20 cellular contexts compared by ENCODE assay signal in the genomic region with DNA sequence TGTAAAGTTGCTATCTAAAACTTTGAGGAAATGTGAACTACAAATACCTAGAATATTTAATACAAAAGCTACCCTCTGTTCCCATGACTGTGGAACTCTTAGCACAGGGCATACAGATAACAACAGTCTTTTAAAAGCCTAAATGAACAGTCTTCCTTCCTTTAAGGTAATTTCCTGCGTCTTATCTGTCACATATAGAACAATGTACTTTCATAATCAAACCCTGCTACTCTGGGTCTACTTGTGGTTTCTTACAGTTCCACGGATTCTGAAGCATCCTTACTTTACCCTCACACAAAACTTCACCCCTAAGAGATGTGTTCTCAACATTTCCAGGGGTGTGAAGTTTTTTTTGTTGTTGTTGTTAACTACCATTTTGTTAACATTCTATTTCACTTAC. TPM values are rescaled to one million over a fixed set of nuclear protein-coding genes. Genes with fewer than 3 reads are reported as not detected.
DNase-seq lines count a peak whose midpoint lies in the region; ATAC-seq and TF ChIP-seq lines count a peak whose summit lies in the region.
"Had no signal": no experiment of that assay in that cellular context is flagged by ENCODE, and none has a peak within 500 bp of the region (broad histone marks: within the 10 kb centered on the region; RNA-seq: fewer than 3 reads in every experiment).

No MANE protein-coding gene starts in this region.

- H3K9me3 ChIP-seq in mammary epithelial cell (replicated peaks; ENCODE audit: insufficient read depth, low read length) (no peaks in the 10 kb centered on the region), lower lobe of right lung (no peaks in the 10 kb centered on the region)
- H3K9me3 ChIP-seq: gastrocnemius medialis, uterus had no signal

- no peaks in the 10 kb centered on the region for H4K20me1 ChIP-seq in mammary epithelial cell (ENCODE audit: insufficient read depth, low read length)

- H2BK5ac ChIP-seq in mesendoderm (ENCODE audit: low read length) = no peak overlapping the region

- peaks cover 8% of the 10 kb centered on the region for H3K27me3 Mint-ChIP-seq in HFFc6 (ENCODE audit: insufficient read depth)

- H2AFZ ChIP-seq in ACC112 (ENCODE audit: low read length, unreplicated experiment) (peak overlapping the region; percentile 36), mammary epithelial cell (ENCODE audit: low read depth, low read length) (peak overlapping the region; percentile 61)

- no peak for TF ChIP-seq CTCF in HFFc6 (IDR thresholded peaks at IDR 0.05)
- TF ChIP-seq CTCF in mammary epithelial cell (conservative IDR thresholded peaks at IDR 0.05 in 1 of 2, IDR thresholded peaks at IDR 0.05 in 1 of 2; ENCODE audit: extremely low read depth in 1 of 2, insufficient read depth in 1 of 2, low read depth in 1 of 2, low read length in 2 of 2) = no peak
- TF ChIP-seq CTCF in lower lobe of right lung (IDR thresholded peaks at IDR 0.05) = no peak

- H3K9me3 Mint-ChIP-seq in HFFc6 = peaks cover 4% of the 10 kb centered on the region
- H3K9me3 Mint-ChIP-seq: immature natural killer cell; memory B cell; stimulated activated naive CD8-positive, alpha-beta T cell treated with anti-CD3 and anti-CD28 coated beads, Interleukin-15, Interleukin-2, amounts not matched to agents 100 ng/mL and 50 ng/mL, for 24 hours had no signal

- H3K18ac ChIP-seq in mesendoderm (ENCODE audit: low read length) = peak overlapping the region; percentile 75

- H3K36me3 ChIP-seq in ACC112 (ENCODE audit: insufficient read depth, low read length) = no peaks in the 10 kb centered on the region
- no peaks in the 10 kb centered on the region for H3K36me3 ChIP-seq in mammary epithelial cell (ENCODE audit: insufficient read depth, low read length)
- no peaks in the 10 kb centered on the region for H3K36me3 ChIP-seq in mesendoderm (ENCODE audit: control insufficient read depth, insufficient read depth, low read length)
- H3K36me3 ChIP-seq in lower lobe of right lung = no peaks in the 10 kb centered on the region
- H3K36me3 ChIP-seq: gastrocnemius medialis, uterus had no signal

- intact Hi-C loops in mammary epithelial cell (cut with micrococcal nuclease) (loop anchor here (10.0 kb wide), 3 partner anchors 217 to 487 kb away; a partner anchor contains a TSS), lower lobe of right lung (cut with DNase I) (no loop called here)

- ATAC-seq in GM19463 (IDR thresholded peaks at IDR 0.05; ENCODE audit: unreplicated experiment) (no peak), lower lobe of right lung (no peak)
- ATAC-seq: gastrocnemius medialis had no signal

- H3K79me1 ChIP-seq in mesendoderm (ENCODE audit: low read length) = no peaks in the 10 kb centered on the region

- no peak overlapping the region for H4K8ac ChIP-seq in mesendoderm (ENCODE audit: low read depth, low read length)

- BruUV-seq in mammary epithelial cell (replicated peaks; lab: Mats Ljungman, UMichigan) = no TSS peak

- H3K4me1 ChIP-seq in ACC112 (ENCODE audit: control insufficient read depth, insufficient read depth, low read length, unreplicated experiment) (peaks cover 40% of the 10 kb centered on the region), mammary epithelial cell (ENCODE audit: insufficient read depth, low read length) (peaks cover 45% of the 10 kb centered on the region), mesendoderm (ENCODE audit: control insufficient read depth, low read depth, low read length) (peaks cover 6% of the 10 kb centered on the region), lower lobe of right lung (peaks cover 34% of the 10 kb centered on the region)
- H3K4me1 ChIP-seq: gastrocnemius medialis, uterus had no signal

- H4K5ac ChIP-seq in mesendoderm (ENCODE audit: low read length) = no peak overlapping the region

- 68% methylated on average over 2 of the region's 2 CpGs for WGBS in mammary epithelial cell (ENCODE audit: low coverage, missing lambda C conversion rate)
- no CpG with 5 or more reads among the region's 2 CpGs for WGBS in mesendoderm (ENCODE audit: extremely low coverage, insufficient coverage, low lambda C conversion rate)

- H2BK120ac ChIP-seq in mesendoderm (ENCODE audit: low read depth, low read length) = no peak overlapping the region

- H3K79me2 ChIP-seq in ACC112 (ENCODE audit: control insufficient read depth, insufficient read depth, low read length, unreplicated experiment) (peaks cover 8% of the 10 kb centered on the region), mammary epithelial cell (ENCODE audit: insufficient read depth, low read length) (peaks cover 83% of the 10 kb centered on the region), mesendoderm (ENCODE audit: control insufficient read depth, insufficient read depth, low read length) (peaks cover 6% of the 10 kb centered on the region)

- no peak overlapping the region for H2AK5ac ChIP-seq in mesendoderm (ENCODE audit: low read length)

- peak overlapping the region; percentile 54; the same call in 1 of the 2 replicates for H3K4me3 Mint-ChIP-seq in HFFc6
- H3K4me3 Mint-ChIP-seq: immature natural killer cell; memory B cell; stimulated activated naive CD8-positive, alpha-beta T cell treated with anti-CD3 and anti-CD28 coated beads, Interleukin-15, Interleukin-2, amounts not matched to agents 100 ng/mL and 50 ng/mL, for 24 hours had no signal

- CTCF ChIA-PET in mammary epithelial cell (lab: Charles Lee; ENCODE audit: low non-redundant PET) = no interaction called here

- peaks cover 27% of the 10 kb centered on the region for H3K4me1 Mint-ChIP-seq in HFFc6 (ENCODE audit: low read depth)

- H3K36me3 Mint-ChIP-seq in HFFc6 (ENCODE audit: low read depth) = no peaks in the 10 kb centered on the region
- H3K36me3 Mint-ChIP-seq: immature natural killer cell, memory B cell had no signal

- H3K27ac ChIP-seq in ACC112 (ENCODE audit: low read depth, low read length) (peak overlapping the region; percentile 50), mammary epithelial cell (ENCODE audit: insufficient read depth, low read depth, low read length) (peak overlapping the region; percentile 88), mesendoderm (ENCODE audit: low read depth, low read length) (peak overlapping the region; percentile 73), lower lobe of right lung (no peak overlapping the region)
- H3K27ac ChIP-seq: gastrocnemius medialis, uterus had no signal

- H3K27me3 ChIP-seq in ACC112 (ENCODE audit: insufficient read depth, low read length) (peaks cover 10% of the 10 kb centered on the region), mammary epithelial cell (ENCODE audit: insufficient read depth, low read length) (no peaks in the 10 kb centered on the region), mesendoderm (ENCODE audit: insufficient read depth, low read length, poor library complexity) (no peaks in the 10 kb centered on the region), lower lobe of right lung (ENCODE audit: low read depth) (peaks cover 41% of the 10 kb centered on the region)
- H3K27me3 ChIP-seq: uterus had no signal

- no peak overlapping the region for H3K27ac Mint-ChIP-seq in HFFc6
- H3K27ac Mint-ChIP-seq: immature natural killer cell; memory B cell; stimulated activated naive CD8-positive, alpha-beta T cell treated with anti-CD3 and anti-CD28 coated beads, Interleukin-15, Interleukin-2, amounts not matched to agents 100 ng/mL and 50 ng/mL, for 24 hours had no signal

- H3K9ac ChIP-seq in mammary epithelial cell (ENCODE audit: insufficient read depth, low read length) (peak overlapping the region; percentile 75), mesendoderm (ENCODE audit: low read length) (no peak overlapping the region)

- in situ Hi-C loops in mammary epithelial cell (cut with MboI; ENCODE audit: low sequenced_read_pairs in 2 of 2) = loop anchor here in 1 of 2 donors (10.0 kb wide), 1 partner anchor 137 kb away; a partner anchor contains a TSS

- DNase-seq in HFFc6 (no peak), mammary epithelial cell (no peak), mesendoderm (no peak), T-helper 9 cell (no peak), lower lobe of right lung (no peak)
- DNase-seq in activated CD4-positive, alpha-beta T cell treated with anti-CD3 and anti-CD28 coated beads, Interleukin-2, amount 50 U/mL, for 4 hours = no peak
- DNase-seq: activated CD4-positive, alpha-beta T cell treated with anti-CD3 and anti-CD28 coated beads for 4 hours; activated naive CD4-positive, alpha-beta T cell; anterior cingulate cortex; gastrocnemius medialis; immature natural killer cell; IMR-90; NCI-H2029; NCI-H524 treated with DMSO at 0.1 percent for 48 hours; uterus had no signal

- peak overlapping the region; percentile 37 for H3K56ac ChIP-seq in mesendoderm (ENCODE audit: low read length)

- H3K4me2 ChIP-seq in mammary epithelial cell (ENCODE audit: insufficient read depth, low read depth, low read length) (peak overlapping the region; percentile 72), mesendoderm (ENCODE audit: low read length) (no peak overlapping the region)

- dilution Hi-C loops in mammary epithelial cell (cut with HindIII; ENCODE audit: low sequenced_read_pairs) = no loop called here

- H3K4ac ChIP-seq in mesendoderm (ENCODE audit: low read depth, low read length) = no peak overlapping the region

- no peak overlapping the region for H3K23ac ChIP-seq in mesendoderm (ENCODE audit: low read length)

- no peak overlapping the region for H2BK15ac ChIP-seq in mesendoderm (replicated peaks; ENCODE audit: low read depth)

- H3K4me3 ChIP-seq in ACC112 (ENCODE audit: low read depth, low read length) = peak overlapping the region; percentile 24; the same call in 1 of the 2 replicates
- no peak overlapping the region for H3K4me3 ChIP-seq in mammary epithelial cell (replicated peaks in 1 of 3; ENCODE audit: insufficient read depth in 1 of 3, low read depth in 2 of 3, low read length in 3 of 3)
- no peak overlapping the region for H3K4me3 ChIP-seq in mesendoderm (ENCODE audit: low read length)
- H3K4me3 ChIP-seq in lower lobe of right lung = no peak overlapping the region
- H3K4me3 ChIP-seq: gastrocnemius medialis, uterus had no signal

RNA-seq across cellular contexts. Expression of a gene that starts 5.1 kb away (rescaled TPM):
- under 1 TPM in 1 of 6 experiments, not detected in 5; 0.17 TPM for total RNA-seq in HFFc6 (2021; fragmentation: NEBNext Ultra II Directional; extraction: Animal tissue kit (Norgen Biotek cat#: 25700))
- 10 to 100 TPM; 42.3 to 42.8 TPM for total RNA-seq in mammary epithelial cell
- polyA plus RNA-seq in mammary epithelial cell = 35.8 TPM
- polyA minus RNA-seq in mammary epithelial cell = 51.7 TPM
- 25.5 TPM for polyA plus RNA-seq in mesendoderm (2013, experiment 1 of 2)
- 26.6 TPM for polyA plus RNA-seq in mesendoderm (2013, experiment 2 of 2)
- total RNA-seq in lower lobe of right lung = 3.0 TPM
- total RNA-seq: OCI-LY7 had no signal

Comparison
In these comparisons a context has a peak if more than half of its experiments do, and no peak if none do; other contexts are left out.
1. RNA of a gene that starts 5.1 kb away (total RNA-seq): 42.3 to 42.8 TPM in mammary epithelial cell; 3.0 TPM in lower lobe of right lung (single experiment) and 0.17 TPM in HFFc6; every median in the first group is over 10 times any median in the second.